17 cellular contexts compared by ENCODE assay signal in the genomic region with DNA sequence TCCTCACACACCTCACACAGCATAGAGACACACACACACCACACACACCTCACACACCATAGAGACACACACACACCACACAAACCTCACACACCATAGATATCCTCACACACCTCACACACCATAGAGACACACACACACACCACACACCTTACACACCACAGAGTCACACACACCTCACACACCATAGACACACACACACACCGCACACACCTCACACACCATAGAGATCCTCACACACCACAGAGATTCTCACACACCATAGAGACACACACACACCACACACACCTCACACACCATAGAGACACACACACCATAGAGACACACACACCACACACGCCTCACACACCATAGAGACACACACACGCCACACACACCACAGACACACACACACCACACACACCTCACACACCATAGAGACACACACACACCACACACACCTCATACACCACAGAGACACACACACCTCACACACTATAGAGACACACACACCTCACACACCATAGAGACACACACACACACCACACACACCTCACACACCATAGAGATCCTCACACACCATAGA.
A peak's percentile ranks its signal among the peaks of the same experiment; 100 is the strongest.
DNase-seq lines count a peak whose midpoint lies in the region; ATAC-seq, FAIRE-seq and TF ChIP-seq lines count a peak whose summit lies in the region.
"Had no signal": no experiment of that assay in that cellular context is flagged by ENCODE, and none has a peak within 500 bp of the region (broad histone marks: within the 10 kb centered on the region; RNA-seq: fewer than 3 reads in every experiment).

No MANE protein-coding gene starts in this region.

- no peak overlapping the region for H4K91ac ChIP-seq in H1 (replicated peaks; ENCODE audit: insufficient read length, low read length)

- H4K5ac ChIP-seq in H1 (ENCODE audit: insufficient read length, low read depth, low read length), result no peak overlapping the region

- no peaks in the 10 kb centered on the region for H4K20me1 ChIP-seq in H1 (replicated peaks in 1 of 2; ENCODE audit: control insufficient read depth in 1 of 2, insufficient read depth in 2 of 2, low read length in 2 of 2)

- no peak overlapping the region for H3K9ac ChIP-seq in H1 (replicated peaks in 1 of 4; ENCODE audit: extremely low read depth in 1 of 4, low read depth in 3 of 4, low read length in 3 of 4)
- H3K9ac ChIP-seq: KMS-11 had no signal

- peak overlapping the region; percentile 14; the same call in 1 of the 2 replicates for H2BK15ac ChIP-seq in H1 (ENCODE audit: low read length)

- peak overlapping the region; percentile 75; the same call in 1 of the 2 replicates for H2BK5ac ChIP-seq in H1 (ENCODE audit: low read depth, low read length)

- no peak for TF ChIP-seq CTCF in H1 (IDR thresholded peaks at IDR 0.05; ENCODE audit: control extremely low read depth in 1 of 3, insufficient read depth in 1 of 3, low read depth in 1 of 3, low read length in 3 of 3)
- TF ChIP-seq CTCF in right atrium auricular region (IDR thresholded peaks at IDR 0.05), result no peak

- H3K4me2 ChIP-seq in H1 (ENCODE audit: insufficient read depth in 1 of 2, low read depth in 2 of 2, low read length in 2 of 2), result no peak overlapping the region
- H3K4me2 ChIP-seq: KMS-11 had no signal

- H3K9me3 ChIP-seq in H1 (ENCODE audit: insufficient read depth in 2 of 2, low read depth in 1 of 2, low read length in 1 of 2), result no peaks in the 10 kb centered on the region
- H3K9me3 ChIP-seq in right atrium auricular region, result no peaks in the 10 kb centered on the region
- H3K9me3 ChIP-seq: HAP-1 had no signal

- H2BK20ac ChIP-seq in H1 (ENCODE audit: low read length), result no peak overlapping the region

- H3K36me3 ChIP-seq in H1 (ENCODE audit: control insufficient read depth in 2 of 4, insufficient read depth in 4 of 4, low read length in 3 of 4) (no peaks in the 10 kb centered on the region; a peak in 1 of 8 replicates), right atrium auricular region (no peaks in the 10 kb centered on the region)
- H3K36me3 ChIP-seq: HAP-1 had no signal

- H2AK5ac ChIP-seq in H1 (ENCODE audit: low read depth, low read length), result peak overlapping the region; percentile 97; the same call in 1 of the 2 replicates

- H3K79me1 ChIP-seq in H1 (ENCODE audit: low read depth, low read length), result no peaks in the 10 kb centered on the region

- no peak for TF ChIP-seq EP300 in H1 (IDR thresholded peaks at IDR 0.05; ENCODE audit: borderline replicate concordance in 1 of 2, low read depth in 2 of 2, low read length in 2 of 2)

- H3K18ac ChIP-seq in H1 (ENCODE audit: extremely low read depth, low read length), result peak overlapping the region; percentile 51; the same call in 1 of the 2 replicates

- H2BK12ac ChIP-seq in H1 (ENCODE audit: low read depth, low read length), result 0 out of 2 replicates have a peak overlapping the region, but pooled peaks have one; percentile 50

- peaks cover 11% of the 10 kb centered on the region; the same call in 1 of the 2 replicates for H3K23me2 ChIP-seq in H1 (ENCODE audit: low read depth, low read length)

- no peak overlapping the region for H3K14ac ChIP-seq in H1 (ENCODE audit: insufficient read length)

- no peak overlapping the region for H4K8ac ChIP-seq in H1 (ENCODE audit: extremely low read depth, insufficient read depth, low read length)

- DNase-seq in GM12892 (ENCODE audit: insufficient read length), result no peak
- no peak for DNase-seq in HTR-8/SVneo (ENCODE audit: insufficient read length, low spot score)
- DNase-seq in H1 (ENCODE audit: low read depth in 1 of 2, low spot score in 2 of 2), result no peak
- DNase-seq in urothelium cell line (ENCODE audit: low spot score), result no peak
- no peak for DNase-seq in right atrium auricular region (ENCODE audit: low spot score)
- DNase-seq: ACHN; CD4-positive, alpha-beta T cell; GOT3 had no signal

- H2AFZ ChIP-seq in H1 (ENCODE audit: low read length), result no peak overlapping the region

- H3K79me2 ChIP-seq in H1 (ENCODE audit: control insufficient read depth in 1 of 2, insufficient read depth in 2 of 2, low read length in 2 of 2), result no peaks in the 10 kb centered on the region

- no peaks in the 10 kb centered on the region; a peak in 1 of 7 replicates for H3K4me1 ChIP-seq in H1 (replicated peaks in 1 of 4; ENCODE audit: control insufficient read depth in 3 of 4, insufficient read depth in 4 of 4, low read length in 3 of 4)
- H3K4me1 ChIP-seq in right atrium auricular region, result peaks cover 0 to 2% of the 10 kb centered on the region in 2 donors
- H3K4me1 ChIP-seq: HAP-1 had no signal

- peak; percentile 54 for FAIRE-seq in GM12892 (lab: Jason Lieb, UNC)
- FAIRE-seq in HTR-8/SVneo (lab: Jason Lieb, UNC), result peak; percentile 99
- no peak for FAIRE-seq in H1 (lab: Jason Lieb, UNC)
- FAIRE-seq in urothelium cell line (lab: Jason Lieb, UNC), result peak; percentile 100
- FAIRE-seq: A204.1, D721Med, G401.6 had no signal

- H3K27ac ChIP-seq in H1 (ENCODE audit: low read depth, low read length) (no peak overlapping the region), right atrium auricular region (no peak overlapping the region)
- H3K27ac ChIP-seq: C4-2B, HL-60, KMS-11 had no signal

- H3K27me3 ChIP-seq in H1 (replicated peaks in 1 of 4; ENCODE audit: control insufficient read depth in 3 of 4, extremely low read depth in 1 of 4, insufficient read depth in 3 of 4, low read length in 3 of 4) (no peaks in the 10 kb centered on the region), right atrium auricular region (no peaks in the 10 kb centered on the region)

- H3K4ac ChIP-seq in H1 (replicated peaks; ENCODE audit: insufficient read length, low read depth, low read length), result no peak overlapping the region

- H2BK120ac ChIP-seq in H1 (replicated peaks; ENCODE audit: low read depth, low read length), result no peak overlapping the region

- peak overlapping the region; percentile 99 for H3K56ac ChIP-seq in H1 (replicated peaks; ENCODE audit: insufficient read length, low read depth, low read length)

- H3K4me3 ChIP-seq in H1 (ENCODE audit: extremely low read depth in 1 of 4, insufficient read depth in 2 of 4, low read depth in 3 of 4, low read length in 4 of 4) (no peak overlapping the region), right atrium auricular region (no peak overlapping the region)
- H3K4me3 ChIP-seq: HAP-1 had no signal

- no peak for TF ChIP-seq POLR2A in GM12892 (IDR thresholded peaks at IDR 0.05; ENCODE audit: low read depth, low read length)
- no peak for TF ChIP-seq POLR2A in H1 (IDR thresholded peaks at IDR 0.05; ENCODE audit: control extremely low read depth in 1 of 2, low read depth in 2 of 2, low read length in 2 of 2)

- ATAC-seq in GM18870 (IDR thresholded peaks at IDR 0.05; ENCODE audit: unreplicated experiment) (no peak), GM18868 (IDR thresholded peaks at IDR 0.05; ENCODE audit: unreplicated experiment) (no peak)

- POLR2A ChIA-PET in H1 (lab: Charles Lee; ENCODE audit: partially characterized antibody), result no interaction called here

- no peak for TF ChIP-seq RAD21 in H1 (IDR thresholded peaks at IDR 0.05 in 1 of 2, conservative IDR thresholded peaks at IDR 0.05 in 1 of 2; ENCODE audit: low read depth in 2 of 2, low read length in 2 of 2)

- CTCF ChIA-PET in H1 (lab: Charles Lee; ENCODE audit: partially characterized antibody), result no interaction called here

- H3K23ac ChIP-seq in H1 (ENCODE audit: insufficient read length), result no peak overlapping the region

- 51% methylated on average over 3 of the region's 3 CpGs; no CpG with 5 or more reads in 1 of the 2 experiments for WGBS in H1 (ENCODE audit: extremely low coverage in 1 of 2, insufficient coverage in 1 of 2, insufficient read length in 1 of 2, insufficient replicate concordance in 2 of 2, low coverage in 1 of 2, low lambda C conversion rate in 2 of 2, missing lambda C conversion rate in 1 of 2), 2 experiments

TF ChIP-seq in H1, 55 proteins besides CTCF, POLR2A, EP300 and RAD21:
- TF ChIP-seq RNF2 (IDR thresholded peaks at IDR 0.05; ENCODE audit: borderline replicate concordance, low read depth, low read length, missing control alignments, poor library complexity, severe bottlenecking) (no peak), JUND (IDR thresholded peaks at IDR 0.05; ENCODE audit: low read length) (no peak), ASH2L (IDR thresholded peaks at IDR 0.05; ENCODE audit: low read length) (no peak), CREB1 (IDR thresholded peaks at IDR 0.05) (no peak), SIN3A (conservative IDR thresholded peaks at IDR 0.05 in 1 of 2, IDR thresholded peaks at IDR 0.05 in 1 of 2; ENCODE audit: low read depth in 1 of 2, low read length in 2 of 2) (no peak), CBX5 (IDR thresholded peaks at IDR 0.05; ENCODE audit: low read depth, low read length) (no peak), RXRA (IDR thresholded peaks at IDR 0.05; ENCODE audit: insufficient read depth, low read depth, low read length) (no peak), HDAC2 (IDR thresholded peaks at IDR 0.05; ENCODE audit: borderline replicate concordance in 1 of 2, low read depth in 2 of 2, low read length in 2 of 2) (no peak), SUZ12 (IDR thresholded peaks at IDR 0.05; ENCODE audit: low read length) (no peak), PHF8 (conservative IDR thresholded peaks at IDR 0.05; ENCODE audit: low read depth, low read length) (no peak)
- TF ChIP-seq, protein P1, sequence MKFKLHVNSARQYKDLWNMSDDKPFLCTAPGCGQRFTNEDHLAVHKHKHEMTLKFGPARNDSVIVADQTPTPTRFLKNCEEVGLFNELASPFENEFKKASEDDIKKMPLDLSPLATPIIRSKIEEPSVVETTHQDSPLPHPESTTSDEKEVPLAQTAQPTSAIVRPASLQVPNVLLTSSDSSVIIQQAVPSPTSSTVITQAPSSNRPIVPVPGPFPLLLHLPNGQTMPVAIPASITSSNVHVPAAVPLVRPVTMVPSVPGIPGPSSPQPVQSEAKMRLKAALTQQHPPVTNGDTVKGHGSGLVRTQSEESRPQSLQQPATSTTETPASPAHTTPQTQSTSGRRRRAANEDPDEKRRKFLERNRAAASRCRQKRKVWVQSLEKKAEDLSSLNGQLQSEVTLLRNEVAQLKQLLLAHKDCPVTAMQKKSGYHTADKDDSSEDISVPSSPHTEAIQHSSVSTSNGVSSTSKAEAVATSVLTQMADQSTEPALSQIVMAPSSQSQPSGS (IDR thresholded peaks at IDR 0.05; ENCODE audit: low read length), result no peak
TF ChIP-seq in H1: peak in this region for 0.
